Comparison of ENCODE assay signal across 9 cellular contexts in genomic region chr10:17290226-17290625, GRCh38.
DNase-seq lines count a peak whose midpoint lies in the region; ATAC-seq and TF ChIP-seq lines count a peak whose summit lies in the region.
"Had no signal": no experiment of that assay in that cellular context is flagged by ENCODE, and none has a peak within 500 bp of the region (broad histone marks: within the 10 kb centered on the region; RNA-seq: fewer than 3 reads in every experiment).

No MANE protein-coding gene starts in this region.

- intact Hi-C loops in esophagus squamous epithelium (cut with DNase I) (loop anchor here (5.0 kb wide), 1 partner anchor 137 kb away; no protein-coding TSS in a partner anchor), upper lobe of right lung (cut with DNase I) (no loop called here), testis (cut with DNase I; ENCODE audit: low total_unique reads) (no loop called here)

- no peaks in the 10 kb centered on the region for H3K9me3 ChIP-seq in esophagus squamous epithelium
- no peaks in the 10 kb centered on the region for H3K9me3 ChIP-seq in upper lobe of right lung
- no peaks in the 10 kb centered on the region for H3K9me3 ChIP-seq in testis

- WGBS in esophagus squamous epithelium, 2 donors: 17 to 28% methylated on average over 6 of the region's 6 CpGs
- WGBS in testis, 2 donors: 52 to 74% methylated on average over 6 of the region's 6 CpGs

- ATAC-seq in upper lobe of right lung: no peak
- ATAC-seq in GM21529 (IDR thresholded peaks at IDR 0.05; ENCODE audit: unreplicated experiment): no peak

- TF ChIP-seq CTCF in esophagus squamous epithelium (IDR thresholded peaks at IDR 0.05) (peak in 4 of 6 experiments; percentile 14 to 52 (median 32)), upper lobe of right lung (IDR thresholded peaks at IDR 0.05) (peak; percentile 24), testis (IDR thresholded peaks at IDR 0.05) (no peak)

- H3K36me3 ChIP-seq in esophagus squamous epithelium (no peaks in the 10 kb centered on the region), upper lobe of right lung (no peaks in the 10 kb centered on the region), testis (ENCODE audit: low read depth, missing control alignments) (no peaks in the 10 kb centered on the region)

- H3K27me3 ChIP-seq in esophagus squamous epithelium: peaks cover 0 to 22% (median 0%) of the 10 kb centered on the region in 4 donors
- H3K27me3 ChIP-seq in upper lobe of right lung: no peaks in the 10 kb centered on the region
- no peaks in the 10 kb centered on the region for H3K27me3 ChIP-seq in testis

- DNase-seq in stimulated activated CD4-positive, alpha-beta T cell treated with anti-CD3 and anti-CD28 coated beads, Interleukin-15, amount 100 ng/mL, for 24 hours: peak; percentile 20
- no peak for DNase-seq in stimulated activated CD4-positive, alpha-beta T cell treated with anti-CD3 and anti-CD28 coated beads, Interleukin-4, amount 100 ng/mL, for 1 hour
- peak; percentile 82 for DNase-seq in OCI-M1 (lab: John Stamatoyannopoulos, UW)
- DNase-seq in esophagus squamous epithelium (lab: John Stamatoyannopoulos, UW): no peak
- DNase-seq in upper lobe of right lung: no peak
- DNase-seq in stimulated activated CD8-positive, alpha-beta memory T cell treated with anti-CD3 and anti-CD28 coated beads, Interleukin-4, amount 100 ng/mL, for 48 hours: no peak
- DNase-seq in testis: no peak
- DNase-seq: dorsolateral prefrontal cortex had no signal

- TF ChIP-seq POLR2A in esophagus squamous epithelium (IDR thresholded peaks at IDR 0.05) (no peak), testis (IDR thresholded peaks at IDR 0.05) (no peak)

- H3K4me1 ChIP-seq in esophagus squamous epithelium (no peaks in the 10 kb centered on the region), upper lobe of right lung (no peaks in the 10 kb centered on the region), testis (no peaks in the 10 kb centered on the region)

- H3K27ac ChIP-seq in esophagus squamous epithelium: no peak overlapping the region
- H3K27ac ChIP-seq in upper lobe of right lung: no peak overlapping the region
- H3K27ac ChIP-seq in testis: no peak overlapping the region
- H3K27ac ChIP-seq: dorsolateral prefrontal cortex had no signal

- H3K4me3 ChIP-seq in esophagus squamous epithelium (no peak overlapping the region), upper lobe of right lung (no peak overlapping the region), testis (no peak overlapping the region)
- H3K4me3 ChIP-seq: dorsolateral prefrontal cortex had no signal

Comparison
In these comparisons a context has a peak if more than half of its experiments do, and no peak if none do; other contexts are left out.
1. DNase-seq: peak in stimulated activated CD4-positive, alpha-beta T cell treated with anti-CD3 and anti-CD28 coated beads, Interleukin-15, amount 100 ng/mL, for 24 hours (single experiment) and OCI-M1 (single experiment); none in stimulated activated CD4-positive, alpha-beta T cell treated with anti-CD3 and anti-CD28 coated beads, Interleukin-4, amount 100 ng/mL, for 1 hour (single experiment), esophagus squamous epithelium (single experiment), upper lobe of right lung (single experiment), stimulated activated CD8-positive, alpha-beta memory T cell treated with anti-CD3 and anti-CD28 coated beads, Interleukin-4, amount 100 ng/mL, for 48 hours (single experiment) and testis (single experiment).
2. CTCF ChIP-seq: peak in esophagus squamous epithelium (4 of 6) and upper lobe of right lung (single experiment); none in testis (0 of 3).